In the genomic region with DNA sequence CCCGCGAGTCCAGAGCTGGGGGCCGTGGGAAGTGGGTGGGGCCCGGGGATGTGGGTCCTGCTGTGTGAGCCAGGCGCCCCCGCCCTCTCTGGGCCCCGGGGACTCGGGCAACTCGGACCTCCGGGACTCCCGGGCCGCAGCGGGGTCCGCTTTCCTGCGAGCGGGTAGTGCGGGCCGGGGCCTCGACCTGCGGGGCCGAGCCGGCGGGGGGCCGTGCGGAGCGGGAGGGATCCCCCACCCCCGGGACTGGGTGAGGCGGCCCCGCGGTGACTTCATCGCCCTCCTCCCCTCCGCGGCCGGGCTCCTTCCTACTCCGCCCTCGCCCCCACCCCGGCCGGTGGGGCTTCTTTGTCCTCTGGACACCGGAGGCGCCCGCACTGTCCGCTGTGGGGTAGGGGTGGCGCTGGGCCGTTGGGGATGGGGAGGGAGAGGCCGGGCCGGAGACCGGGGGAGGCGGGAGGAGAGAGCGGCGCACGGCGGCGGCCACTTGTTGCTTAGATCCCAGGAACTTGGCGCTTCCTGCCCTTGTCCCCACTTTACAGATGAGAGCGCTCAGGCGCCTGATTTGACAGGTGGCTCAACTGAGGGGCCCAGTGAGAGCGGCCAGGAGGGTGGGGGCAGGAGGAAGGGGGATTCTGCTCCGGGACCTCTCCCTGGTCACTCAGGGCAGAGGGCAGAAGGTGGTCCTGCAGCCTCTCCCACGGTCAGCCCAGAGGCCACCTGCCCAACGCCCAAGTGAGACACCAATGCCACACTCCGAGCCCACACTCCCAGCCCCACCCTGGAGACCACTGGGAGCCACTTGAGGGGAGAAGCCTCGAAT, we compare ENCODE assay signal across 1 cellular context.
TF ChIP-seq lines count a peak whose summit lies in the region.

No MANE protein-coding gene starts in this region.

TF ChIP-seq in HepG2, 621 proteins besides CTCF, POLR2A, EP300 and RAD21 (continued from another document and continues in another):
- TF ChIP-seq, protein P1, sequence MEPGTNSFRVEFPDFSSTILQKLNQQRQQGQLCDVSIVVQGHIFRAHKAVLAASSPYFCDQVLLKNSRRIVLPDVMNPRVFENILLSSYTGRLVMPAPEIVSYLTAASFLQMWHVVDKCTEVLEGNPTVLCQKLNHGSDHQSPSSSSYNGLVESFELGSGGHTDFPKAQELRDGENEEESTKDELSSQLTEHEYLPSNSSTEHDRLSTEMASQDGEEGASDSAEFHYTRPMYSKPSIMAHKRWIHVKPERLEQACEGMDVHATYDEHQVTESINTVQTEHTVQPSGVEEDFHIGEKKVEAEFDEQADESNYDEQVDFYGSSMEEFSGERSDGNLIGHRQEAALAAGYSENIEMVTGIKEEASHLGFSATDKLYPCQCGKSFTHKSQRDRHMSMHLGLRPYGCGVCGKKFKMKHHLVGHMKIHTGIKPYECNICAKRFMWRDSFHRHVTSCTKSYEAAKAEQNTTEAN (CRISPR knock-in tag; conservative IDR thresholded peaks at IDR 0.05), result no peak
- no peak for TF ChIP-seq CBX2 (IDR thresholded peaks at IDR 0.05; ENCODE audit: low read depth, low read length)
- no peak for TF ChIP-seq CBX2 (CRISPR knock-in tag; IDR thresholded peaks at IDR 0.05; ENCODE audit: low read depth)
- TF ChIP-seq NRL (CRISPR knock-in tag; IDR thresholded peaks at IDR 0.05; ENCODE audit: borderline replicate concordance), result 0 out of 2 replicates have a peak, but pooled peaks have one; percentile 54
- TF ChIP-seq CEBPB (IDR thresholded peaks at IDR 0.05; ENCODE audit: borderline replicate concordance, low read depth, low read length), result no peak
- no peak for TF ChIP-seq NR2F6 (IDR thresholded peaks at IDR 0.05)
- no peak for TF ChIP-seq NR2F6 (CRISPR knock-in tag; IDR thresholded peaks at IDR 0.05)
- TF ChIP-seq, protein P2, sequence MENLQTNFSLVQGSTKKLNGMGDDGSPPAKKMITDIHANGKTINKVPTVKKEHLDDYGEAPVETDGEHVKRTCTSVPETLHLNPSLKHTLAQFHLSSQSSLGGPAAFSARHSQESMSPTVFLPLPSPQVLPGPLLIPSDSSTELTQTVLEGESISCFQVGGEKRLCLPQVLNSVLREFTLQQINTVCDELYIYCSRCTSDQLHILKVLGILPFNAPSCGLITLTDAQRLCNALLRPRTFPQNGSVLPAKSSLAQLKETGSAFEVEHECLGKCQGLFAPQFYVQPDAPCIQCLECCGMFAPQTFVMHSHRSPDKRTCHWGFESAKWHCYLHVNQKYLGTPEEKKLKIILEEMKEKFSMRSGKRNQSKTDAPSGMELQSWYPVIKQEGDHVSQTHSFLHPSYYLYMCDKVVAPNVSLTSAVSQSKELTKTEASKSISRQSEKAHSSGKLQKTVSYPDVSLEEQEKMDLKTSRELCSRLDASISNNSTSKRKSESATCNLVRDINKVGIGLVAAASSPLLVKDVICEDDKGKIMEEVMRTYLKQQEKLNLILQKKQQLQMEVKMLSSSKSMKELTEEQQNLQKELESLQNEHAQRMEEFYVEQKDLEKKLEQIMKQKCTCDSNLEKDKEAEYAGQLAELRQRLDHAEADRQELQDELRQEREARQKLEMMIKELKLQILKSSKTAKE (CRISPR knock-in tag; IDR thresholded peaks at IDR 0.05; ENCODE audit: borderline replicate concordance), result no peak
- no peak for TF ChIP-seq ZNF780A (CRISPR knock-in tag; IDR thresholded peaks at IDR 0.05)
- no peak for TF ChIP-seq PHF21A (CRISPR knock-in tag; IDR thresholded peaks at IDR 0.05)
- TF ChIP-seq, protein P3, sequence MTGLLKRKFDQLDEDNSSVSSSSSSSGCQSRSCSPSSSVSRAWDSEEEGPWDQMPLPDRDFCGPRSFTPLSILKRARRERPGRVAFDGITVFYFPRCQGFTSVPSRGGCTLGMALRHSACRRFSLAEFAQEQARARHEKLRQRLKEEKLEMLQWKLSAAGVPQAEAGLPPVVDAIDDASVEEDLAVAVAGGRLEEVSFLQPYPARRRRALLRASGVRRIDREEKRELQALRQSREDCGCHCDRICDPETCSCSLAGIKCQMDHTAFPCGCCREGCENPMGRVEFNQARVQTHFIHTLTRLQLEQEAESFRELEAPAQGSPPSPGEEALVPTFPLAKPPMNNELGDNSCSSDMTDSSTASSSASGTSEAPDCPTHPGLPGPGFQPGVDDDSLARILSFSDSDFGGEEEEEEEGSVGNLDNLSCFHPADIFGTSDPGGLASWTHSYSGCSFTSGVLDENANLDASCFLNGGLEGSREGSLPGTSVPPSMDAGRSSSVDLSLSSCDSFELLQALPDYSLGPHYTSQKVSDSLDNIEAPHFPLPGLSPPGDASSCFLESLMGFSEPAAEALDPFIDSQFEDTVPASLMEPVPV (CRISPR knock-in tag; IDR thresholded peaks at IDR 0.05), result peak; percentile 88; the same call in 1 of the 2 replicates
- no peak for TF ChIP-seq TARDBP (CRISPR knock-in tag; IDR thresholded peaks at IDR 0.05)
- no peak for TF ChIP-seq ZNF451 (CRISPR knock-in tag; IDR thresholded peaks at IDR 0.05)
- TF ChIP-seq PTBP1 (IDR thresholded peaks at IDR 0.05; ENCODE audit: low read depth, low read length, poor library complexity, severe bottlenecking), result no peak
- TF ChIP-seq SYNCRIP (IDR thresholded peaks at IDR 0.05; ENCODE audit: insufficient read depth, low read depth, low read length), result no peak
- no peak for TF ChIP-seq MTA3 (CRISPR knock-in tag; IDR thresholded peaks at IDR 0.05)
- TF ChIP-seq, protein P4, sequence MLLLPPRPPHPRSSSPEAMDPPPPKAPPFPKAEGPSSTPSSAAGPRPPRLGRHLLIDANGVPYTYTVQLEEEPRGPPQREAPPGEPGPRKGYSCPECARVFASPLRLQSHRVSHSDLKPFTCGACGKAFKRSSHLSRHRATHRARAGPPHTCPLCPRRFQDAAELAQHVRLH (CRISPR knock-in tag; IDR thresholded peaks at IDR 0.05; ENCODE audit: borderline replicate concordance, low read depth), result 0 out of 2 replicates have a peak, but pooled peaks have one; percentile 8
- no peak for TF ChIP-seq SMYD3 (CRISPR knock-in tag; IDR thresholded peaks at IDR 0.05)
- TF ChIP-seq REPIN1 (CRISPR knock-in tag; IDR thresholded peaks at IDR 0.05; ENCODE audit: borderline replicate concordance, low read depth), result no peak
- no peak for TF ChIP-seq CHCHD3 (CRISPR knock-in tag; IDR thresholded peaks at IDR 0.05)
- TF ChIP-seq, protein P5, sequence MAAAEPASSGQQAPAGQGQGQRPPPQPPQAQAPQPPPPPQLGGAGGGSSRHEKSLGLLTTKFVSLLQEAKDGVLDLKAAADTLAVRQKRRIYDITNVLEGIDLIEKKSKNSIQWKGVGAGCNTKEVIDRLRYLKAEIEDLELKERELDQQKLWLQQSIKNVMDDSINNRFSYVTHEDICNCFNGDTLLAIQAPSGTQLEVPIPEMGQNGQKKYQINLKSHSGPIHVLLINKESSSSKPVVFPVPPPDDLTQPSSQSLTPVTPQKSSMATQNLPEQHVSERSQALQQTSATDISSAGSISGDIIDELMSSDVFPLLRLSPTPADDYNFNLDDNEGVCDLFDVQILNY (CRISPR knock-in tag; conservative IDR thresholded peaks at IDR 0.05), result 0 out of 2 replicates have a peak, but pooled peaks have one; percentile 12
- TF ChIP-seq, protein P6, sequence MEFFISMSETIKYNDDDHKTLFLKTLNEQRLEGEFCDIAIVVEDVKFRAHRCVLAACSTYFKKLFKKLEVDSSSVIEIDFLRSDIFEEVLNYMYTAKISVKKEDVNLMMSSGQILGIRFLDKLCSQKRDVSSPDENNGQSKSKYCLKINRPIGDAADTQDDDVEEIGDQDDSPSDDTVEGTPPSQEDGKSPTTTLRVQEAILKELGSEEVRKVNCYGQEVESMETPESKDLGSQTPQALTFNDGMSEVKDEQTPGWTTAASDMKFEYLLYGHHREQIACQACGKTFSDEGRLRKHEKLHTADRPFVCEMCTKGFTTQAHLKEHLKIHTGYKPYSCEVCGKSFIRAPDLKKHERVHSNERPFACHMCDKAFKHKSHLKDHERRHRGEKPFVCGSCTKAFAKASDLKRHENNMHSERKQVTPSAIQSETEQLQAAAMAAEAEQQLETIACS (CRISPR knock-in tag; IDR thresholded peaks at IDR 0.05), result no peak
- no peak for TF ChIP-seq POGZ (CRISPR knock-in tag; IDR thresholded peaks at IDR 0.05)
- no peak for TF ChIP-seq NONO (IDR thresholded peaks at IDR 0.05)
- TF ChIP-seq NONO (CRISPR knock-in tag; conservative IDR thresholded peaks at IDR 0.05), result no peak
- TF ChIP-seq FIP1L1 (IDR thresholded peaks at IDR 0.05; ENCODE audit: borderline replicate concordance, insufficient read depth, low read depth, low read length), result no peak
- no peak for TF ChIP-seq ZNF383 (CRISPR knock-in tag; IDR thresholded peaks at IDR 0.05; ENCODE audit: borderline replicate concordance)
- TF ChIP-seq JUNB (CRISPR knock-in tag; IDR thresholded peaks at IDR 0.05; ENCODE audit: borderline replicate concordance), result no peak
- TF ChIP-seq, protein P7, sequence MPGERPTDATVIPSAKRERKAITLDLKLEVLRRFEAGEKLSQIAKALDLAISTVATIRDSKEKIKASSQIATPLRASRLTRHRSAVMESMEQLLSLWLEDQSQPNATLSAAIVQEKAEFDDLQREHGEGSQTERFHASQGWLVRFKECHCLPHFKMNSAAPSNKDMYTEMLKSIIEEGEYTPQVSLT (CRISPR knock-in tag; IDR thresholded peaks at IDR 0.05; ENCODE audit: borderline replicate concordance, low read depth), result no peak
- TF ChIP-seq ZNF292 (CRISPR knock-in tag; IDR thresholded peaks at IDR 0.05; ENCODE audit: borderline replicate concordance, low read depth), result 0 out of 2 replicates have a peak, but pooled peaks have one; percentile 7
- no peak for TF ChIP-seq ZFP82 (CRISPR knock-in tag; IDR thresholded peaks at IDR 0.05; ENCODE audit: borderline replicate concordance)
- no peak for TF ChIP-seq ZNF598 (CRISPR knock-in tag; IDR thresholded peaks at IDR 0.05; ENCODE audit: borderline replicate concordance)
- TF ChIP-seq ZNF382 (CRISPR knock-in tag; IDR thresholded peaks at IDR 0.05; ENCODE audit: borderline replicate concordance), result no peak
- no peak for TF ChIP-seq FOXC1 (CRISPR knock-in tag; IDR thresholded peaks at IDR 0.05; ENCODE audit: borderline replicate concordance)
- TF ChIP-seq RFXANK (CRISPR knock-in tag; IDR thresholded peaks at IDR 0.05), result no peak
- no peak for TF ChIP-seq KDM1A (CRISPR knock-in tag; IDR thresholded peaks at IDR 0.05)
- TF ChIP-seq, protein P8, sequence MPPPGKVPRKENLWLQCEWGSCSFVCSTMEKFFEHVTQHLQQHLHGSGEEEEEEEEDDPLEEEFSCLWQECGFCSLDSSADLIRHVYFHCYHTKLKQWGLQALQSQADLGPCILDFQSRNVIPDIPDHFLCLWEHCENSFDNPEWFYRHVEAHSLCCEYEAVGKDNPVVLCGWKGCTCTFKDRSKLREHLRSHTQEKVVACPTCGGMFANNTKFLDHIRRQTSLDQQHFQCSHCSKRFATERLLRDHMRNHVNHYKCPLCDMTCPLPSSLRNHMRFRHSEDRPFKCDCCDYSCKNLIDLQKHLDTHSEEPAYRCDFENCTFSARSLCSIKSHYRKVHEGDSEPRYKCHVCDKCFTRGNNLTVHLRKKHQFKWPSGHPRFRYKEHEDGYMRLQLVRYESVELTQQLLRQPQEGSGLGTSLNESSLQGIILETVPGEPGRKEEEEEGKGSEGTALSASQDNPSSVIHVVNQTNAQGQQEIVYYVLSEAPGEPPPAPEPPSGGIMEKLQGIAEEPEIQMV (CRISPR knock-in tag; IDR thresholded peaks at IDR 0.05; ENCODE audit: low read depth), result no peak
- TF ChIP-seq, protein P9, sequence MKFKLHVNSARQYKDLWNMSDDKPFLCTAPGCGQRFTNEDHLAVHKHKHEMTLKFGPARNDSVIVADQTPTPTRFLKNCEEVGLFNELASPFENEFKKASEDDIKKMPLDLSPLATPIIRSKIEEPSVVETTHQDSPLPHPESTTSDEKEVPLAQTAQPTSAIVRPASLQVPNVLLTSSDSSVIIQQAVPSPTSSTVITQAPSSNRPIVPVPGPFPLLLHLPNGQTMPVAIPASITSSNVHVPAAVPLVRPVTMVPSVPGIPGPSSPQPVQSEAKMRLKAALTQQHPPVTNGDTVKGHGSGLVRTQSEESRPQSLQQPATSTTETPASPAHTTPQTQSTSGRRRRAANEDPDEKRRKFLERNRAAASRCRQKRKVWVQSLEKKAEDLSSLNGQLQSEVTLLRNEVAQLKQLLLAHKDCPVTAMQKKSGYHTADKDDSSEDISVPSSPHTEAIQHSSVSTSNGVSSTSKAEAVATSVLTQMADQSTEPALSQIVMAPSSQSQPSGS (CRISPR knock-in tag; IDR thresholded peaks at IDR 0.05), result no peak
- no peak for TF ChIP-seq ATM (IDR thresholded peaks at IDR 0.05; ENCODE audit: borderline replicate concordance)
- TF ChIP-seq, protein P10, sequence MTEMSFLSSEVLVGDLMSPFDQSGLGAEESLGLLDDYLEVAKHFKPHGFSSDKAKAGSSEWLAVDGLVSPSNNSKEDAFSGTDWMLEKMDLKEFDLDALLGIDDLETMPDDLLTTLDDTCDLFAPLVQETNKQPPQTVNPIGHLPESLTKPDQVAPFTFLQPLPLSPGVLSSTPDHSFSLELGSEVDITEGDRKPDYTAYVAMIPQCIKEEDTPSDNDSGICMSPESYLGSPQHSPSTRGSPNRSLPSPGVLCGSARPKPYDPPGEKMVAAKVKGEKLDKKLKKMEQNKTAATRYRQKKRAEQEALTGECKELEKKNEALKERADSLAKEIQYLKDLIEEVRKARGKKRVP (CRISPR knock-in tag; IDR thresholded peaks at IDR 0.05), result no peak
- no peak for TF ChIP-seq TOPORS (CRISPR knock-in tag; IDR thresholded peaks at IDR 0.05)
- TF ChIP-seq, protein P11, sequence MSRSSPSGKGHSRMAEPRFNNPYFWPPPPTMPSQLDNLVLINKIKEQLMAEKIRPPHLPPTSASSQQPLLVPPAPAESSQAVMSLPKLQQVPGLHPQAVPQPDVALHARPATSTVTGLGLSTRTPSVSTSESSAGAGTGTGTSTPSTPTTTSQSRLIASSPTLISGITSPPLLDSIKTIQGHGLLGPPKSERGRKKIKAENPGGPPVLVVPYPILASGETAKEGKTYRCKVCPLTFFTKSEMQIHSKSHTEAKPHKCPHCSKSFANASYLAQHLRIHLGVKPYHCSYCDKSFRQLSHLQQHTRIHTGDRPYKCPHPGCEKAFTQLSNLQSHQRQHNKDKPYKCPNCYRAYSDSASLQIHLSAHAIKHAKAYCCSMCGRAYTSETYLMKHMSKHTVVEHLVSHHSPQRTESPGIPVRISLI (CRISPR knock-in tag; IDR thresholded peaks at IDR 0.05; ENCODE audit: borderline replicate concordance), result no peak
- TF ChIP-seq ZNF761 (CRISPR knock-in tag; conservative IDR thresholded peaks at IDR 0.05), result no peak
- no peak for TF ChIP-seq RFXAP (CRISPR knock-in tag; IDR thresholded peaks at IDR 0.05; ENCODE audit: borderline replicate concordance)
- TF ChIP-seq MAFF (IDR thresholded peaks at IDR 0.05; ENCODE audit: low read depth, low read length), result no peak
- TF ChIP-seq NR3C1 (CRISPR knock-in tag; IDR thresholded peaks at IDR 0.05), result no peak
- no peak for TF ChIP-seq REXO4 (CRISPR knock-in tag; IDR thresholded peaks at IDR 0.05; ENCODE audit: borderline replicate concordance)
- no peak for TF ChIP-seq TCF7L2 (IDR thresholded peaks at IDR 0.05; ENCODE audit: low read depth, low read length)
- TF ChIP-seq, protein P12, sequence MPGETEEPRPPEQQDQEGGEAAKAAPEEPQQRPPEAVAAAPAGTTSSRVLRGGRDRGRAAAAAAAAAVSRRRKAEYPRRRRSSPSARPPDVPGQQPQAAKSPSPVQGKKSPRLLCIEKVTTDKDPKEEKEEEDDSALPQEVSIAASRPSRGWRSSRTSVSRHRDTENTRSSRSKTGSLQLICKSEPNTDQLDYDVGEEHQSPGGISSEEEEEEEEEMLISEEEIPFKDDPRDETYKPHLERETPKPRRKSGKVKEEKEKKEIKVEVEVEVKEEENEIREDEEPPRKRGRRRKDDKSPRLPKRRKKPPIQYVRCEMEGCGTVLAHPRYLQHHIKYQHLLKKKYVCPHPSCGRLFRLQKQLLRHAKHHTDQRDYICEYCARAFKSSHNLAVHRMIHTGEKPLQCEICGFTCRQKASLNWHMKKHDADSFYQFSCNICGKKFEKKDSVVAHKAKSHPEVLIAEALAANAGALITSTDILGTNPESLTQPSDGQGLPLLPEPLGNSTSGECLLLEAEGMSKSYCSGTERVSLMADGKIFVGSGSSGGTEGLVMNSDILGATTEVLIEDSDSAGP (CRISPR knock-in tag; IDR thresholded peaks at IDR 0.05; ENCODE audit: borderline replicate concordance), result no peak
- peak; percentile 41; the same call in 1 of the 2 replicates for TF ChIP-seq NAIF1 (CRISPR knock-in tag; IDR thresholded peaks at IDR 0.05; ENCODE audit: borderline replicate concordance)
- TF ChIP-seq HMGA1 (CRISPR knock-in tag; conservative IDR thresholded peaks at IDR 0.05), result no peak
